In the genomic region with DNA sequence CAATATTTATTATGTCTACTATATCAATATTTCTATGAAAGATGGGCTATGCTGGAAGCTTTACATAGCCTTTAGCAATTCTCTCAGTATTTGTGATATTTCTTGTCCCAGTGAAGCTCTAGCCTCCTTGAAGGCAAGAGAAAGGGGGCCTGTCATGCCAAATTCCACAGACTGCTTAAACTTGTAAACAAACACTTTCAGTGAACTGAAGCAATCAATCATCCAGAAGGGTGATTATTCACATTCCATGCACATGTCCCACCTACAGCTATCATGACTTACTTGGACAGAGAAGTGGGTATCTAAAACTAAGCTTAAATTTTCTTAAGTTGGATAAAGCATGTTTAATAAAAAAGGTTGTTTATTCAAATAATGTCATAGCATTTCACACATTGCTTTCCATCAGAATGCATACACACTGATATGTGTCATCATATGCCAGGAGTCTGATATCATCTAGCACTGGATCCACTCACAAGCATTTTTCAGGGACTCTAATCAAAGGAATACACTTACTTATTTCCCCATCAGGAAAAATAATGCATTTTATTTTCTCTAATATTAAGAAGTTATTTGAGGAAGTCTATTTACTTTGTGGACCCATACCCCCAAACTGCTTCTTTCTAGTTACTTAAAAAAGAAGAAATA, we compare ENCODE assay signal across 16 cellular contexts. TPM values are rescaled to one million over a fixed set of nuclear protein-coding genes. Genes with fewer than 3 reads are reported as not detected.
DNase-seq lines count a peak whose midpoint lies in the region; ATAC-seq and TF ChIP-seq lines count a peak whose summit lies in the region.
"Had no signal": no experiment of that assay in that cellular context is flagged by ENCODE, and none has a peak within 500 bp of the region (broad histone marks: within the 10 kb centered on the region; RNA-seq: fewer than 3 reads in every experiment).

No MANE protein-coding gene starts in this region.

- no peak overlapping the region for H3K4me3 ChIP-seq in KMS-11 (IDR thresholded peaks at IDR 0.05; ENCODE audit: insufficient read depth, low read depth, low read length)
- H3K4me3 ChIP-seq in iPS-20b (ENCODE audit: low read length) = peak overlapping the region; percentile 91
- peak overlapping the region; percentile 58 for H3K4me3 ChIP-seq in retinal pigment epithelial cell (ENCODE audit: low read length)

- H3K36me3 ChIP-seq in KMS-11 (ENCODE audit: insufficient read depth) = no peaks in the 10 kb centered on the region; the same call in 1 of the 2 replicates
- no peaks in the 10 kb centered on the region for H3K36me3 ChIP-seq in iPS-20b (ENCODE audit: insufficient read depth, low read depth, low read length)

- TF ChIP-seq CTCF in KMS-11 (conservative IDR thresholded peaks at IDR 0.05; ENCODE audit: low read depth, low read length) (no peak), retinal pigment epithelial cell (conservative IDR thresholded peaks at IDR 0.05; ENCODE audit: low read depth, low read length) (no peak)

- DNase-seq in astrocyte of the hippocampus (ENCODE audit: low read depth, low spot score) (peak; percentile 54), retinal pigment epithelial cell (ENCODE audit: low read depth) (no peak), NOMO-1 (lab: John Stamatoyannopoulos, UW; ENCODE audit: unreplicated experiment in 2 of 2) (no peak), foreskin melanocyte (no peak)
- DNase-seq: activated CD4-positive, CD25-positive, alpha-beta regulatory T cell; activated CD8-positive, alpha-beta memory T cell treated with anti-CD3 and anti-CD28 coated beads, Interleukin-2, amount 50 U/mL, for 48 hours; CD4-positive, alpha-beta memory T cell; effector CD8-positive, alpha-beta T cell; naive thymus-derived CD4-positive, alpha-beta T cell; NCI-H1436 treated with DMSO at 0.1 percent for 48 hours; NCI-H345; OCI-M1; small intestine had no signal

- H3K27ac ChIP-seq in KMS-11 = no peak overlapping the region
- H3K27ac ChIP-seq in iPS-20b (ENCODE audit: low read length) = no peak overlapping the region

- peak overlapping the region; percentile 86; the same call in 1 of the 2 replicates for H2AFZ ChIP-seq in KMS-11 (ENCODE audit: low read depth)

- H3K4me1 ChIP-seq in KMS-11 (ENCODE audit: low read depth, poor library complexity, severe bottlenecking) (peaks cover 6% of the 10 kb centered on the region), iPS-20b (ENCODE audit: insufficient read depth, low read length) (peaks cover 12% of the 10 kb centered on the region; the same call in 1 of the 2 replicates)

- H3K79me2 ChIP-seq in KMS-11 (ENCODE audit: insufficient read depth, low read depth) = no peaks in the 10 kb centered on the region

- H4K20me1 ChIP-seq in KMS-11 (ENCODE audit: insufficient read depth) = no peaks in the 10 kb centered on the region

- ATAC-seq in esophagus mucosa = no peak
- ATAC-seq: naive thymus-derived CD4-positive, alpha-beta T cell had no signal

- no peak overlapping the region for H3K9ac ChIP-seq in KMS-11
- no peak overlapping the region for H3K9ac ChIP-seq in iPS-20b (ENCODE audit: low read depth, low read length)

- H3K27me3 ChIP-seq in KMS-11 (ENCODE audit: insufficient read depth, low read depth) = no peaks in the 10 kb centered on the region
- no peaks in the 10 kb centered on the region for H3K27me3 ChIP-seq in iPS-20b (ENCODE audit: insufficient read depth, low read length)

- peak overlapping the region; percentile 74 for H3K4me2 ChIP-seq in KMS-11

- H3K9me3 ChIP-seq in iPS-20b (ENCODE audit: insufficient read depth, low read depth, low read length) = no peaks in the 10 kb centered on the region

RNA-seq across cellular contexts. Expression of a gene that starts 1.2 kb away (rescaled TPM):
- total RNA-seq in esophagus mucosa = not detected
- total RNA-seq: CD4-positive, alpha-beta memory T cell; naive thymus-derived CD4-positive, alpha-beta T cell had no signal
